In the genomic region with DNA sequence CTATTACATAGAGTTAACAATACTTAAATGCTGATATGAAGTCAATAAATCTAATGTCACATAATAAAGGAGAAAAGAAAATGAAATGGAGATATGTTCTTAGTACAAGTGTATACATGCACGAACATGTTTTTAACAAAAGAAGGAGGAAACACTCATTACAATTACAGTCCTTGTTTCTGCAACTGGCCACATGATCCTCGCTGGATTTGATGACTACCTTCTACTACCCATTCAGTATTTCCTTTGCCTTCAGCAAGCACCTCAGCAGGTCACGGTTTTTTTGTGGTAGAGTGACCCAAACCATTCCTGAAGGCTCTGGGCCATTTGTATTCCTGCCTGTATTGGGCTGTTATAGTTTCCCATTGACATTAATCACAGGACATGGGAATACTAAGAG, we compare ENCODE assay signal across 19 cellular contexts.
"Had no signal": no experiment of that assay in that cellular context is flagged by ENCODE, and none has a peak within 500 bp of the region (broad histone marks: within the 10 kb centered on the region; RNA-seq: fewer than 3 reads in every experiment).

No MANE protein-coding gene starts in this region.

- DNase-seq: dermis blood vessel endothelial cell; effector memory CD4-positive, alpha-beta T cell; gastrocnemius medialis; head of caudate nucleus; left ventricle myocardium superior; lower lobe of right lung; natural killer cell; occipital lobe; ovary; retina; right lobe of liver; small intestine; stimulated activated CD4-positive, alpha-beta T cell treated with anti-CD3 and anti-CD28 coated beads, Interleukin-15, amount 100 ng/mL, for 24 hours; stimulated activated CD4-positive, alpha-beta T cell treated with anti-CD3 and anti-CD28 coated beads, Interleukin-2, amount 100 ng/mL, for 48 hours; stimulated activated naive B cell treated with anti-CD40 and anti-IgM and Interleukin-4, amounts not matched to agents 10 μg/mL and 1 μg/mL and 100 μg/mL, for 72 hours; upper lobe of left lung had no signal

- ATAC-seq: gastrocnemius medialis; left ventricle myocardium superior; lower lobe of right lung; natural killer cell; right lobe of liver; stimulated activated naive B cell treated with anti-CD40 and anti-IgM and Interleukin-4, amounts not matched to agents 10 μg/mL and 1 μg/mL and 100 μg/mL, for 72 hours had no signal

- H3K27ac ChIP-seq: coronary artery, gastrocnemius medialis, lower lobe of right lung, ovary, right lobe of liver, thoracic aorta, tibial nerve, upper lobe of left lung had no signal

- H3K9me3 ChIP-seq: gastrocnemius medialis, lower lobe of right lung, right lobe of liver, thoracic aorta had no signal

- H3K27me3 ChIP-seq: gastrocnemius medialis, ovary, right lobe of liver, tibial nerve, upper lobe of left lung had no signal

- H3K4me3 ChIP-seq: coronary artery, gastrocnemius medialis, lower lobe of right lung, ovary, right lobe of liver, thoracic aorta, tibial nerve, upper lobe of left lung had no signal

- H3K4me1 ChIP-seq: gastrocnemius medialis, lower lobe of right lung, right lobe of liver, tibial nerve, upper lobe of left lung had no signal
